ENCODE assay signal across 1 cellular context in the genomic region with DNA sequence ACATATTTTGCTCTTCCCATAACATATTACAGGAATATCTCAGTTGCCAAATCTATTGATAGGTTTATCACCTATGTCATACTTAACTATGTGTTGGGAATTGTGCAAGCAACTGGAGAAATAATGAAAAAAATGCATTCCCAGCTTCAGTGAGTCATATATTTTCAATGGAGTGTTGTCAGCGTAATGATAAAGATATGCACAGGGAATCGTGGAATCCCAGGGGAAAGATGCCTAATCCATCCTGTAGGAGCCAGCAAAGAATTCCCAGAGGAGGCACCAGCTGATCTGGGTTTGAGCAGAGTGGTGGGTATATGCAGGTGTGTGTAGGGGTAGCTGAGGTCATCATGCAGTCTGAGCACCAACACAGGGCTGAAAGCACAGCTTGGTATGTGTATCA.
TF ChIP-seq lines count a peak whose summit lies in the region.

No MANE protein-coding gene starts in this region.

TF ChIP-seq in HEK293, 187 proteins besides CTCF, POLR2A, EP300 and RAD21 (continued from another document):
- TF ChIP-seq, protein P1, sequence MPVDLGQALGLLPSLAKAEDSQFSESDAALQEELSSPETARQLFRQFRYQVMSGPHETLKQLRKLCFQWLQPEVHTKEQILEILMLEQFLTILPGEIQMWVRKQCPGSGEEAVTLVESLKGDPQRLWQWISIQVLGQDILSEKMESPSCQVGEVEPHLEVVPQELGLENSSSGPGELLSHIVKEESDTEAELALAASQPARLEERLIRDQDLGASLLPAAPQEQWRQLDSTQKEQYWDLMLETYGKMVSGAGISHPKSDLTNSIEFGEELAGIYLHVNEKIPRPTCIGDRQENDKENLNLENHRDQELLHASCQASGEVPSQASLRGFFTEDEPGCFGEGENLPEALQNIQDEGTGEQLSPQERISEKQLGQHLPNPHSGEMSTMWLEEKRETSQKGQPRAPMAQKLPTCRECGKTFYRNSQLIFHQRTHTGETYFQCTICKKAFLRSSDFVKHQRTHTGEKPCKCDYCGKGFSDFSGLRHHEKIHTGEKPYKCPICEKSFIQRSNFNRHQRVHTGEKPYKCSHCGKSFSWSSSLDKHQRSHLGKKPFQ (tag by site-specific recombination; IDR thresholded peaks at IDR 0.05): no peak
- TF ChIP-seq ZSCAN23 (tag by site-specific recombination; IDR thresholded peaks at IDR 0.05) (peak; percentile 41; the same call in 1 of the 2 replicates), ZNF221 (tag by site-specific recombination; IDR thresholded peaks at IDR 0.05; ENCODE audit: borderline replicate concordance) (no peak), ZNF776 (tag by site-specific recombination; IDR thresholded peaks at IDR 0.05; ENCODE audit: borderline replicate concordance) (no peak), ZNF677 (tag by site-specific recombination; IDR thresholded peaks at IDR 0.05) (no peak), EGR2 (tag by site-specific recombination; IDR thresholded peaks at IDR 0.05; ENCODE audit: low read depth) (0 out of 2 replicates have a peak, but pooled peaks have one; percentile 18), HOXD13 (CRISPR knock-in tag; IDR thresholded peaks at IDR 0.05; ENCODE audit: borderline replicate concordance) (no peak), ZNF366 (tag by site-specific recombination; conservative IDR thresholded peaks at IDR 0.05) (peak; percentile 44; the same call in 1 of the 2 replicates), YY1 (tag by site-specific recombination; IDR thresholded peaks at IDR 0.05) (no peak), ZNF214 (tag by site-specific recombination; IDR thresholded peaks at IDR 0.05; ENCODE audit: borderline replicate concordance) (no peak), ZNF549 (tag by site-specific recombination; IDR thresholded peaks at IDR 0.05) (no peak), ZNF629 (tag by site-specific recombination; IDR thresholded peaks at IDR 0.05) (peak; percentile 54; the same call in 1 of the 2 replicates), ZNF341 (tag by site-specific recombination; IDR thresholded peaks at IDR 0.05; ENCODE audit: low read depth) (no peak), ZNF404 (tag by site-specific recombination; IDR thresholded peaks at IDR 0.05) (no peak), ZNF530 (tag by site-specific recombination; IDR thresholded peaks at IDR 0.05; ENCODE audit: low read depth) (no peak), TCF7L2 (IDR thresholded peaks at IDR 0.05; ENCODE audit: borderline replicate concordance, low read depth, low read length) (no peak), SP3 (tag by site-specific recombination; IDR thresholded peaks at IDR 0.05) (no peak), ZSCAN30 (tag by site-specific recombination; IDR thresholded peaks at IDR 0.05) (no peak), ZNF707 (tag by site-specific recombination; IDR thresholded peaks at IDR 0.05) (no peak), IKZF3 (tag by site-specific recombination; IDR thresholded peaks at IDR 0.05) (no peak), ZNF24 (tag by site-specific recombination; IDR thresholded peaks at IDR 0.05) (no peak), KLF8 (tag by site-specific recombination; IDR thresholded peaks at IDR 0.05) (peak; percentile 80), OSR2 (tag by site-specific recombination; IDR thresholded peaks at IDR 0.05) (0 out of 2 replicates have a peak, but pooled peaks have one; percentile 6), ZNF660 (tag by site-specific recombination; IDR thresholded peaks at IDR 0.05) (no peak)
- TF ChIP-seq, protein P2, sequence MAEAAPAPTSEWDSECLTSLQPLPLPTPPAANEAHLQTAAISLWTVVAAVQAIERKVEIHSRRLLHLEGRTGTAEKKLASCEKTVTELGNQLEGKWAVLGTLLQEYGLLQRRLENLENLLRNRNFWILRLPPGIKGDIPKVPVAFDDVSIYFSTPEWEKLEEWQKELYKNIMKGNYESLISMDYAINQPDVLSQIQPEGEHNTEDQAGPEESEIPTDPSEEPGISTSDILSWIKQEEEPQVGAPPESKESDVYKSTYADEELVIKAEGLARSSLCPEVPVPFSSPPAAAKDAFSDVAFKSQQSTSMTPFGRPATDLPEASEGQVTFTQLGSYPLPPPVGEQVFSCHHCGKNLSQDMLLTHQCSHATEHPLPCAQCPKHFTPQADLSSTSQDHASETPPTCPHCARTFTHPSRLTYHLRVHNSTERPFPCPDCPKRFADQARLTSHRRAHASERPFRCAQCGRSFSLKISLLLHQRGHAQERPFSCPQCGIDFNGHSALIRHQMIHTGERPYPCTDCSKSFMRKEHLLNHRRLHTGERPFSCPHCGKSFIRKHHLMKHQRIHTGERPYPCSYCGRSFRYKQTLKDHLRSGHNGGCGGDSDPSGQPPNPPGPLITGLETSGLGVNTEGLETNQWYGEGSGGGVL (tag by site-specific recombination; IDR thresholded peaks at IDR 0.05): peak; percentile 35; the same call in 1 of the 2 replicates
- TF ChIP-seq, protein P3, sequence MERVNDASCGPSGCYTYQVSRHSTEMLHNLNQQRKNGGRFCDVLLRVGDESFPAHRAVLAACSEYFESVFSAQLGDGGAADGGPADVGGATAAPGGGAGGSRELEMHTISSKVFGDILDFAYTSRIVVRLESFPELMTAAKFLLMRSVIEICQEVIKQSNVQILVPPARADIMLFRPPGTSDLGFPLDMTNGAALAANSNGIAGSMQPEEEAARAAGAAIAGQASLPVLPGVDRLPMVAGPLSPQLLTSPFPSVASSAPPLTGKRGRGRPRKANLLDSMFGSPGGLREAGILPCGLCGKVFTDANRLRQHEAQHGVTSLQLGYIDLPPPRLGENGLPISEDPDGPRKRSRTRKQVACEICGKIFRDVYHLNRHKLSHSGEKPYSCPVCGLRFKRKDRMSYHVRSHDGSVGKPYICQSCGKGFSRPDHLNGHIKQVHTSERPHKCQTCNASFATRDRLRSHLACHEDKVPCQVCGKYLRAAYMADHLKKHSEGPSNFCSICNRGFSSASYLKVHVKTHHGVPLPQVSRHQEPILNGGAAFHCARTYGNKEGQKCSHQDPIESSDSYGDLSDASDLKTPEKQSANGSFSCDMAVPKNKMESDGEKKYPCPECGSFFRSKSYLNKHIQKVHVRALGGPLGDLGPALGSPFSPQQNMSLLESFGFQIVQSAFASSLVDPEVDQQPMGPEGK (tag by site-specific recombination; IDR thresholded peaks at IDR 0.05): 0 out of 2 replicates have a peak, but pooled peaks have one; percentile 20
- TF ChIP-seq, protein P4, sequence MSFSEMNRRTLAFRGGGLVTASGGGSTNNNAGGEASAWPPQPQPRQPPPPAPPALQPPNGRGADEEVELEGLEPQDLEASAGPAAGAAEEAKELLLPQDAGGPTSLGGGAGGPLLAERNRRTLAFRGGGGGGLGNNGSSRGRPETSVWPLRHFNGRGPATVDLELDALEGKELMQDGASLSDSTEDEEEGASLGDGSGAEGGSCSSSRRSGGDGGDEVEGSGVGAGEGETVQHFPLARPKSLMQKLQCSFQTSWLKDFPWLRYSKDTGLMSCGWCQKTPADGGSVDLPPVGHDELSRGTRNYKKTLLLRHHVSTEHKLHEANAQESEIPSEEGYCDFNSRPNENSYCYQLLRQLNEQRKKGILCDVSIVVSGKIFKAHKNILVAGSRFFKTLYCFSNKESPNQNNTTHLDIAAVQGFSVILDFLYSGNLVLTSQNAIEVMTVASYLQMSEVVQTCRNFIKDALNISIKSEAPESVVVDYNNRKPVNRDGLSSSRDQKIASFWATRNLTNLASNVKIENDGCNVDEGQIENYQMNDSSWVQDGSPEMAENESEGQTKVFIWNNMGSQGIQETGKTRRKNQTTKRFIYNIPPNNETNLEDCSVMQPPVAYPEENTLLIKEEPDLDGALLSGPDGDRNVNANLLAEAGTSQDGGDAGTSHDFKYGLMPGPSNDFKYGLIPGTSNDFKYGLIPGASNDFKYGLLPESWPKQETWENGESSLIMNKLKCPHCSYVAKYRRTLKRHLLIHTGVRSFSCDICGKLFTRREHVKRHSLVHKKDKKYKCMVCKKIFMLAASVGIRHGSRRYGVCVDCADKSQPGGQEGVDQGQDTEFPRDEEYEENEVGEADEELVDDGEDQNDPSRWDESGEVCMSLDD (tag by site-specific recombination; IDR thresholded peaks at IDR 0.05): no peak
- TF ChIP-seq, protein P5, sequence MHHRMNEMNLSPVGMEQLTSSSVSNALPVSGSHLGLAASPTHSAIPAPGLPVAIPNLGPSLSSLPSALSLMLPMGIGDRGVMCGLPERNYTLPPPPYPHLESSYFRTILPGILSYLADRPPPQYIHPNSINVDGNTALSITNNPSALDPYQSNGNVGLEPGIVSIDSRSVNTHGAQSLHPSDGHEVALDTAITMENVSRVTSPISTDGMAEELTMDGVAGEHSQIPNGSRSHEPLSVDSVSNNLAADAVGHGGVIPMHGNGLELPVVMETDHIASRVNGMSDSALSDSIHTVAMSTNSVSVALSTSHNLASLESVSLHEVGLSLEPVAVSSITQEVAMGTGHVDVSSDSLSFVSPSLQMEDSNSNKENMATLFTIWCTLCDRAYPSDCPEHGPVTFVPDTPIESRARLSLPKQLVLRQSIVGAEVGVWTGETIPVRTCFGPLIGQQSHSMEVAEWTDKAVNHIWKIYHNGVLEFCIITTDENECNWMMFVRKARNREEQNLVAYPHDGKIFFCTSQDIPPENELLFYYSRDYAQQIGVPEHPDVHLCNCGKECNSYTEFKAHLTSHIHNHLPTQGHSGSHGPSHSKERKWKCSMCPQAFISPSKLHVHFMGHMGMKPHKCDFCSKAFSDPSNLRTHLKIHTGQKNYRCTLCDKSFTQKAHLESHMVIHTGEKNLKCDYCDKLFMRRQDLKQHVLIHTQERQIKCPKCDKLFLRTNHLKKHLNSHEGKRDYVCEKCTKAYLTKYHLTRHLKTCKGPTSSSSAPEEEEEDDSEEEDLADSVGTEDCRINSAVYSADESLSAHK (tag by site-specific recombination; IDR thresholded peaks at IDR 0.05): no peak
- TF ChIP-seq, protein P6, sequence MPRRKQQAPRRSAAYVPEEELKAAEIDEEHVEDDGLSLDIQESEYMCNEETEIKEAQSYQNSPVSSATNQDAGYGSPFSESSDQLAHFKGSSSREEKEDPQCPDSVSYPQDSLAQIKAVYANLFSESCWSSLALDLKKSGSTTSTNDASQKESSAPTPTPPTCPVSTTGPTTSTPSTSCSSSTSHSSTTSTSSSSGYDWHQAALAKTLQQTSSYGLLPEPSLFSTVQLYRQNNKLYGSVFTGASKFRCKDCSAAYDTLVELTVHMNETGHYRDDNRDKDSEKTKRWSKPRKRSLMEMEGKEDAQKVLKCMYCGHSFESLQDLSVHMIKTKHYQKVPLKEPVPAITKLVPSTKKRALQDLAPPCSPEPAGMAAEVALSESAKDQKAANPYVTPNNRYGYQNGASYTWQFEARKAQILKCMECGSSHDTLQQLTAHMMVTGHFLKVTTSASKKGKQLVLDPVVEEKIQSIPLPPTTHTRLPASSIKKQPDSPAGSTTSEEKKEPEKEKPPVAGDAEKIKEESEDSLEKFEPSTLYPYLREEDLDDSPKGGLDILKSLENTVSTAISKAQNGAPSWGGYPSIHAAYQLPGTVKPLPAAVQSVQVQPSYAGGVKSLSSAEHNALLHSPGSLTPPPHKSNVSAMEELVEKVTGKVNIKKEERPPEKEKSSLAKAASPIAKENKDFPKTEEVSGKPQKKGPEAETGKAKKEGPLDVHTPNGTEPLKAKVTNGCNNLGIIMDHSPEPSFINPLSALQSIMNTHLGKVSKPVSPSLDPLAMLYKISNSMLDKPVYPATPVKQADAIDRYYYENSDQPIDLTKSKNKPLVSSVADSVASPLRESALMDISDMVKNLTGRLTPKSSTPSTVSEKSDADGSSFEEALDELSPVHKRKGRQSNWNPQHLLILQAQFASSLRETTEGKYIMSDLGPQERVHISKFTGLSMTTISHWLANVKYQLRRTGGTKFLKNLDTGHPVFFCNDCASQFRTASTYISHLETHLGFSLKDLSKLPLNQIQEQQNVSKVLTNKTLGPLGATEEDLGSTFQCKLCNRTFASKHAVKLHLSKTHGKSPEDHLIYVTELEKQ (tag by site-specific recombination; IDR thresholded peaks at IDR 0.05; ENCODE audit: borderline replicate concordance): peak; percentile 47; the same call in 1 of the 2 replicates
- TF ChIP-seq, protein P7, sequence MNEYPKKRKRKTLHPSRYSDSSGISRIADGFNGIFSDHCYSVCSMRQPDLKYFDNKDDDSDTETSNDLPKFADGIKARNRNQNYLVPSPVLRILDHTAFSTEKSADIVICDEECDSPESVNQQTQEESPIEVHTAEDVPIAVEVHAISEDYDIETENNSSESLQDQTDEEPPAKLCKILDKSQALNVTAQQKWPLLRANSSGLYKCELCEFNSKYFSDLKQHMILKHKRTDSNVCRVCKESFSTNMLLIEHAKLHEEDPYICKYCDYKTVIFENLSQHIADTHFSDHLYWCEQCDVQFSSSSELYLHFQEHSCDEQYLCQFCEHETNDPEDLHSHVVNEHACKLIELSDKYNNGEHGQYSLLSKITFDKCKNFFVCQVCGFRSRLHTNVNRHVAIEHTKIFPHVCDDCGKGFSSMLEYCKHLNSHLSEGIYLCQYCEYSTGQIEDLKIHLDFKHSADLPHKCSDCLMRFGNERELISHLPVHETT (tag by site-specific recombination; IDR thresholded peaks at IDR 0.05): peak; percentile 51; the same call in 1 of the 2 replicates
- TF ChIP-seq, protein P8, sequence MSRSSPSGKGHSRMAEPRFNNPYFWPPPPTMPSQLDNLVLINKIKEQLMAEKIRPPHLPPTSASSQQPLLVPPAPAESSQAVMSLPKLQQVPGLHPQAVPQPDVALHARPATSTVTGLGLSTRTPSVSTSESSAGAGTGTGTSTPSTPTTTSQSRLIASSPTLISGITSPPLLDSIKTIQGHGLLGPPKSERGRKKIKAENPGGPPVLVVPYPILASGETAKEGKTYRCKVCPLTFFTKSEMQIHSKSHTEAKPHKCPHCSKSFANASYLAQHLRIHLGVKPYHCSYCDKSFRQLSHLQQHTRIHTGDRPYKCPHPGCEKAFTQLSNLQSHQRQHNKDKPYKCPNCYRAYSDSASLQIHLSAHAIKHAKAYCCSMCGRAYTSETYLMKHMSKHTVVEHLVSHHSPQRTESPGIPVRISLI (tag by site-specific recombination; IDR thresholded peaks at IDR 0.05): peak; percentile 82
- TF ChIP-seq, protein P9, sequence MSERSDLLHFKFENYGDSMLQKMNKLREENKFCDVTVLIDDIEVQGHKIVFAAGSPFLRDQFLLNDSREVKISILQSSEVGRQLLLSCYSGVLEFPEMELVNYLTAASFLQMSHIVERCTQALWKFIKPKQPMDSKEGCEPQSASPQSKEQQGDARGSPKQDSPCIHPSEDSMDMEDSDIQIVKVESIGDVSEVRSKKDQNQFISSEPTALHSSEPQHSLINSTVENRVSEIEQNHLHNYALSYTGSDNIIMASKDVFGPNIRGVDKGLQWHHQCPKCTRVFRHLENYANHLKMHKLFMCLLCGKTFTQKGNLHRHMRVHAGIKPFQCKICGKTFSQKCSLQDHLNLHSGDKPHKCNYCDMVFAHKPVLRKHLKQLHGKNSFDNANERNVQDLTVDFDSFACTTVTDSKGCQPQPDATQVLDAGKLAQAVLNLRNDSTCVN (tag by site-specific recombination; optimal IDR thresholded peaks at IDR 0.05): no peak
- TF ChIP-seq, protein P10, sequence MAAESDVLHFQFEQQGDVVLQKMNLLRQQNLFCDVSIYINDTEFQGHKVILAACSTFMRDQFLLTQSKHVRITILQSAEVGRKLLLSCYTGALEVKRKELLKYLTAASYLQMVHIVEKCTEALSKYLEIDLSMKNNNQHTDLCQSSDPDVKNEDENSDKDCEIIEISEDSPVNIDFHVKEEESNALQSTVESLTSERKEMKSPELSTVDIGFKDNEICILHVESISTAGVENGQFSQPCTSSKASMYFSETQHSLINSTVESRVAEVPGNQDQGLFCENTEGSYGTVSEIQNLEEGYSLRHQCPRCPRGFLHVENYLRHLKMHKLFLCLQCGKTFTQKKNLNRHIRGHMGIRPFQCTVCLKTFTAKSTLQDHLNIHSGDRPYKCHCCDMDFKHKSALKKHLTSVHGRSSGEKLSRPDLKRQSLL (tag by site-specific recombination; IDR thresholded peaks at IDR 0.05): no peak
